Comparison of ENCODE assay signal across 1 cellular context in genomic region chr3:58161435-58162398, GRCh38.
A peak's percentile ranks its signal among the peaks of the same experiment; 100 is the strongest.
TF ChIP-seq lines count a peak whose summit lies in the region.

No MANE protein-coding gene starts in this region.

TF ChIP-seq in K562, 482 proteins besides CTCF, POLR2A, EP300 and RAD21 (continued from another document and continues in another):
- TF ChIP-seq UBTF (IDR thresholded peaks at IDR 0.05; ENCODE audit: borderline replicate concordance in 1 of 2, low read depth in 2 of 2, low read length in 2 of 2) (0 out of 4 replicates have a peak, but pooled peaks of 1 of the 2 experiments have one; percentile 18), HDAC3 (IDR thresholded peaks at IDR 0.05; ENCODE audit: borderline replicate concordance, partially characterized antibody) (peak; percentile 59), ZBTB34 (CRISPR knock-in tag; IDR thresholded peaks at IDR 0.05) (no peak), MAFG (tag; conservative IDR thresholded peaks at IDR 0.05) (peak; percentile 81), STAT5A (IDR thresholded peaks at IDR 0.05; ENCODE audit: borderline replicate concordance, low read length) (peak; percentile 86), CREM (IDR thresholded peaks at IDR 0.05; ENCODE audit: low read depth) (0 out of 2 replicates have a peak, but pooled peaks have one; percentile 12), ARID3B (CRISPR knock-in tag; IDR thresholded peaks at IDR 0.05; ENCODE audit: borderline replicate concordance) (no peak), ZNF57 (CRISPR knock-in tag; IDR thresholded peaks at IDR 0.05) (no peak), ESRRB (CRISPR knock-in tag; IDR thresholded peaks at IDR 0.05; ENCODE audit: borderline replicate concordance) (no peak), CCAR2 (IDR thresholded peaks at IDR 0.05; ENCODE audit: low read depth, low read length) (no peak), RCOR1 (IDR thresholded peaks at IDR 0.05; ENCODE audit: borderline replicate concordance in 1 of 2, low read depth in 2 of 2, low read length in 2 of 2) (peak; percentile 27 to 90; a peak in 2 of 4 replicates), KLF16 (IDR thresholded peaks at IDR 0.05) (no peak), ZFX (CRISPR knock-in tag; IDR thresholded peaks at IDR 0.05) (no peak), ZNF274 (IDR thresholded peaks at IDR 0.05; ENCODE audit: borderline replicate concordance, low read depth, low read length) (no peak), NFIX (CRISPR knock-in tag; IDR thresholded peaks at IDR 0.05; ENCODE audit: low read depth) (no peak), FOXJ2 (tag; IDR thresholded peaks at IDR 0.05) (no peak), ZSCAN29 (IDR thresholded peaks at IDR 0.05) (no peak), SRSF7 (optimal IDR thresholded peaks at IDR 0.05; ENCODE audit: low read depth, low read length) (no peak), SMARCA4 (IDR thresholded peaks at IDR 0.05) (peak; percentile 77), MEF2D (tag; conservative IDR thresholded peaks at IDR 0.05; ENCODE audit: low read depth) (no peak; the same call in 1 of the 2 replicates), ZFP30 (CRISPR knock-in tag; IDR thresholded peaks at IDR 0.05; ENCODE audit: borderline replicate concordance) (no peak), HNRNPLL (IDR thresholded peaks at IDR 0.05; ENCODE audit: low read depth, low read length, poor library complexity, severe bottlenecking) (no peak), ZFP1 (CRISPR knock-in tag; IDR thresholded peaks at IDR 0.05) (no peak), NELFE (IDR thresholded peaks at IDR 0.05; ENCODE audit: insufficient read depth, insufficient read length) (no peak), ZNF384 (IDR thresholded peaks at IDR 0.05; ENCODE audit: low read depth, low read length) (no peak), FOSL1 (tag; conservative IDR thresholded peaks at IDR 0.05) (peak; percentile 90), NR2C2 (CRISPR knock-in tag; IDR thresholded peaks at IDR 0.05) (no peak), NR2C2 (tag; IDR thresholded peaks at IDR 0.05) (peak; percentile 54), E4F1 (CRISPR knock-in tag; IDR thresholded peaks at IDR 0.05; ENCODE audit: borderline replicate concordance) (no peak), BCL6 (CRISPR knock-in tag; IDR thresholded peaks at IDR 0.05) (no peak), RBM25 (IDR thresholded peaks at IDR 0.05; ENCODE audit: low read depth, low read length, severe bottlenecking) (peak; percentile 99), BMI1 (IDR thresholded peaks at IDR 0.05; ENCODE audit: low read length) (no peak), ZNF449 (CRISPR knock-in tag; IDR thresholded peaks at IDR 0.05) (no peak), U2AF1 (optimal IDR thresholded peaks at IDR 0.05; ENCODE audit: low read depth, low read length) (no peak), ZNF785 (CRISPR knock-in tag; IDR thresholded peaks at IDR 0.05) (no peak), PATZ1 (CRISPR knock-in tag; IDR thresholded peaks at IDR 0.05; ENCODE audit: borderline replicate concordance) (no peak), ATF7 (IDR thresholded peaks at IDR 0.05) (peak; percentile 74), IRF2 (CRISPR knock-in tag; IDR thresholded peaks at IDR 0.05) (no peak), CREB5 (CRISPR knock-in tag; IDR thresholded peaks at IDR 0.05) (no peak), DEAF1 (CRISPR knock-in tag; IDR thresholded peaks at IDR 0.05) (no peak), PBX2 (CRISPR knock-in tag; IDR thresholded peaks at IDR 0.05; ENCODE audit: low read depth) (no peak), PBX2 (tag; conservative IDR thresholded peaks at IDR 0.05; ENCODE audit: low read depth) (no peak), MECOM (CRISPR knock-in tag; IDR thresholded peaks at IDR 0.05) (peak; percentile 62; the same call in 1 of the 2 replicates), MLLT1 (IDR thresholded peaks at IDR 0.05) (no peak)
